In the genomic region with DNA sequence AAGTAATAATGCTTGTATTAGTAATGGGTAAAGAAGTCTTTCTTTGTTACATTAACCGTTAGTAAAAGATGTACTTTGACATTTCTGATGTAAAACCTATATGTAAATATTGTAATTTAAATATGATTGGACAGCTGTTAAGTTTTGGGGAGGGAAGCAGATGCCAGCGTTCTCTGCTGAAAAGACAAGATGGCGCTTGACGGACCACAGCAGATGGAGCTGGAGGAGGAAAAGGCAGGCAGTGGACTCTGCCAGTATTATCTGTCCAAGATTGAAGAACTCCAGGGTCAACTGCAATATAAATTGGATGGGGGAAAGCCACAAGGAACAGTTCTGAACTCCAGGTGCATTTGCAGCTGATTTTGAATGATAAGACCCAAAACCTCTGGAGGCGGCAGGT, we compare ENCODE assay signal across 23 cellular contexts.
"Had no signal": no experiment of that assay in that cellular context is flagged by ENCODE, and none has a peak within 500 bp of the region (broad histone marks: within the 10 kb centered on the region; RNA-seq: fewer than 3 reads in every experiment).

No MANE protein-coding gene starts in this region.

- H3K27ac Mint-ChIP-seq: dendritic cell treated with granulocyte-macrophage colony-stimulating factor and Interleukin-4, amounts not matched to agents 40 ng/mL and 50 ng/mL, for 4 days; effector memory CD8-positive, alpha-beta T cell; endodermal cell; naive thymus-derived CD4-positive, alpha-beta T cell had no signal

- H3K36me3 ChIP-seq: colonic mucosa, gastrocnemius medialis, lower lobe of right lung had no signal

- H3K4me1 ChIP-seq: colonic mucosa, esophagus squamous epithelium, heart right ventricle, left lung, lower lobe of right lung had no signal

- H3K27ac ChIP-seq: colonic mucosa, epithelial cell of prostate, esophagus squamous epithelium, gastrocnemius medialis, heart right ventricle, left lung, lower lobe of right lung had no signal

- H3K27me3 ChIP-seq: colonic mucosa, esophagus squamous epithelium, gastrocnemius medialis, heart right ventricle, left lung had no signal

- H3K4me3 Mint-ChIP-seq: dendritic cell treated with granulocyte-macrophage colony-stimulating factor and Interleukin-4, amounts not matched to agents 40 ng/mL and 50 ng/mL, for 4 days; effector memory CD8-positive, alpha-beta T cell; endodermal cell; naive thymus-derived CD4-positive, alpha-beta T cell had no signal

- H3K27me3 Mint-ChIP-seq: dendritic cell treated with granulocyte-macrophage colony-stimulating factor and Interleukin-4, amounts not matched to agents 40 ng/mL and 50 ng/mL, for 4 days; effector memory CD8-positive, alpha-beta T cell; naive thymus-derived CD4-positive, alpha-beta T cell had no signal

- ATAC-seq: effector memory CD8-positive, alpha-beta T cell; esophagus mucosa; gastrocnemius medialis; heart right ventricle; left cardiac atrium; left lung; left ventricle myocardium superior; lower lobe of right lung; naive thymus-derived CD4-positive, alpha-beta T cell had no signal

- H3K4me3 ChIP-seq: colonic mucosa, esophagus squamous epithelium, gastrocnemius medialis, heart right ventricle, left lung, lower lobe of right lung had no signal

- DNase-seq: colonic mucosa; cortex of kidney; effector CD8-positive, alpha-beta T cell; effector memory CD8-positive, alpha-beta T cell; endodermal cell; erythroblast; esophagus squamous epithelium; foreskin fibroblast; foreskin melanocyte; gastrocnemius medialis; head of caudate nucleus; heart right ventricle; hippocampal formation; left cardiac atrium; left lung; left ventricle myocardium superior; lower lobe of right lung; mesendoderm; midbrain; naive thymus-derived CD4-positive, alpha-beta T cell had no signal

- H3K9me3 Mint-ChIP-seq: dendritic cell treated with granulocyte-macrophage colony-stimulating factor and Interleukin-4, amounts not matched to agents 40 ng/mL and 50 ng/mL, for 4 days; effector memory CD8-positive, alpha-beta T cell; endodermal cell had no signal

- H3K9me3 ChIP-seq: colonic mucosa, esophagus squamous epithelium, gastrocnemius medialis, heart right ventricle, left lung, lower lobe of right lung had no signal

- H3K4me1 Mint-ChIP-seq: naive thymus-derived CD4-positive, alpha-beta T cell had no signal
